8 cellular contexts compared by ENCODE assay signal in the genomic region with DNA sequence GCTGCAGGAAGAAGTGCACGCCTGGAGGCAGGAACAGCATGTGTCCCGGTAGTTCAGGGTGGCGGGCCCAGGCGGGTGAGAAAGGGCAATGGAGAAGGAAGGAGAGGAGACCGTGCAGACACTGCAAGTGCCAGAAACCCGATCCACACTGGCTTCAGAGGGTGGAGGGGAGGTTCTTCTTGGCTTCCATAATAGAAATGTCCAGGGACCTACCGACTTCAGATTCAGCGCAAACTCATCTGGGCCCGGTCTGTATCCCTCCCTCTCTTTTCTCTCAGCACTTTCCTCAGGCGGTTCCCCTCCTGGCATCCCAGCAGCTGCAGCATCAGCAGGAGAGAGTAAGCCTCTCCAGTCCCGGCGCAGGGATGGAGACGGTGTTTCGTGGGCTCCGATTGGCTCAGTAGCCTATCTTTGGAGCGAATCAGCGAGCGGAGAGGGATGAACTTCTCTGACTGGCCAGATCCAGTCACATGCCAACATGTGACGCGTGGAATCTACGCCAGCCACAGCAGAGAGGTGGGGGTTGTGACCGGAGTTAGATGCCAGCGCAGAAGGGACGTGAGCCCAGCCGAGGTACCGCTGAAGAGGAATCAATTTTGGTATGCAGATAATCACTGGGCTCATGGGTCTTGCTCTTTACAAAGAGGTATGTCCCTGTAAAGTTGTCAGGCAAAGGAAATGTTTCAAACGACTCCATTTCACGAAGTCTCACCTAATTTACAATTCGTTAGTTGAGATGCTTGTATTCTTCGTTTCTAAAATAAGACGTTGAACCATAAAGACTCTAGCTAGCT. TPM values are rescaled to one million over a fixed set of nuclear protein-coding genes. Genes with fewer than 3 reads are reported as not detected.
A peak's percentile ranks its signal among the peaks of the same experiment; 100 is the strongest.
DNase-seq lines count a peak whose midpoint lies in the region; ATAC-seq, FAIRE-seq and TF ChIP-seq lines count a peak whose summit lies in the region.

No MANE protein-coding gene starts in this region.

- peak overlapping the region; percentile 62 for H3K9ac ChIP-seq in HepG2 (ENCODE audit: insufficient read depth, low read depth, low read length)

- no peaks in the 10 kb centered on the region for H3K9me3 ChIP-seq in HepG2 (ENCODE audit: low read length)

- H3K79me2 ChIP-seq in HepG2 (ENCODE audit: insufficient read depth, low read length): peaks cover 20% of the 10 kb centered on the region

- no TSS peak for BruUV-seq in HepG2 (replicated peaks; lab: Mats Ljungman, UMichigan)

- H3K4me1 ChIP-seq in HepG2 (ENCODE audit: insufficient read depth, low read length): peaks cover 44% of the 10 kb centered on the region

- POLR2A ChIA-PET in HepG2 (lab: Yijun Ruan, JAX): interaction anchor here (1.0 kb wide), 1 partner anchor 11 kb away, joined by 4 read pairs; no protein-coding TSS in a partner anchor

- WGBS in HepG2 (ENCODE audit: low lambda C conversion rate): 1% methylated on average over 26 of the region's 31 CpGs

- no peaks in the 10 kb centered on the region for H3K36me3 ChIP-seq in HepG2 (replicated peaks in 1 of 2; ENCODE audit: control insufficient read depth in 1 of 2, insufficient read depth in 2 of 2, low read length in 2 of 2)

- no peak for TF ChIP-seq CTCF in HepG2 (CRISPR knock-in tag; IDR thresholded peaks at IDR 0.05)

- CTCF ChIA-PET in HepG2 (lab: Yijun Ruan, JAX; ENCODE audit: low intra/inter-chr PET ratio, low total read pairs): no interaction called here

- peak overlapping the region; percentile 63 to 77 (median 69) for H3K4me3 ChIP-seq in HepG2 (replicated peaks in 1 of 3; ENCODE audit: insufficient read depth in 1 of 3, low read depth in 2 of 3, low read length in 3 of 3)

- DNase-seq in CD1c-positive myeloid dendritic cell (ENCODE audit: extremely low spot score): peak; percentile 93
- DNase-seq in NCI-H748 treated with DMSO at 0.1 percent for 48 hours (lab: John Stamatoyannopoulos, UW): peak; percentile 97
- peak; percentile 83 to 84 for DNase-seq in activated CD4-positive, alpha-beta T cell treated with anti-CD3 and anti-CD28 coated beads, Interleukin-2, amount 50 U/mL, for 4 hours
- DNase-seq in dermis microvascular lymphatic vessel endothelial cell (ENCODE audit: low read depth in 2 of 2): peak; percentile 88 to 96
- DNase-seq in HepG2 (ENCODE audit: low spot score): peak; percentile 91
- DNase-seq in stimulated activated CD4-positive, alpha-beta T cell treated with anti-CD3 and anti-CD28 coated beads, Interleukin-2, amount 100 ng/mL, for 48 hours: peak; percentile 73 to 77

- TF ChIP-seq RAD21 in HepG2 (CRISPR knock-in tag; IDR thresholded peaks at IDR 0.05): no peak

- intact Hi-C loops in HepG2 (cut with micrococcal nuclease; ENCODE audit: unreplicated experiment): no loop called here

- peak; percentile 76 for ATAC-seq in GM19397 (IDR thresholded peaks at IDR 0.05; ENCODE audit: unreplicated experiment)
- peak; percentile 67 for ATAC-seq in HG03565 (IDR thresholded peaks at IDR 0.05; ENCODE audit: unreplicated experiment)
- peak; percentile 91 for ATAC-seq in HepG2

- H4K20me1 ChIP-seq in HepG2 (ENCODE audit: insufficient read depth, low read length): no peaks in the 10 kb centered on the region

- no peak for TF ChIP-seq EP300 in HepG2 (IDR thresholded peaks at IDR 0.05; ENCODE audit: low read depth in 2 of 2, low read length in 2 of 2)
- no peak for TF ChIP-seq EP300 in HepG2 (CRISPR knock-in tag; IDR thresholded peaks at IDR 0.05; ENCODE audit: borderline replicate concordance)

- H3K27me3 ChIP-seq in HepG2 (ENCODE audit: control insufficient read depth in 1 of 2, insufficient read depth in 2 of 2, low read length in 2 of 2): no peaks in the 10 kb centered on the region; a peak in 1 of 5 replicates

- peak; percentile 92 for FAIRE-seq in HepG2 (lab: Jason Lieb, UNC)

- H3K4me2 ChIP-seq in HepG2 (ENCODE audit: low read depth, low read length): peak overlapping the region; percentile 93

- peak; percentile 43 to 88; a peak in 3 of 4 replicates for TF ChIP-seq POLR2A in HepG2 (IDR thresholded peaks at IDR 0.05; ENCODE audit: insufficient read depth in 1 of 2, low read depth in 2 of 2, low read length in 2 of 2)

- in situ Hi-C loops in HepG2 (cut with HindIII; ENCODE audit: extremely low pct_ligation_motif_present, low pct_unique_long_range_greater_than_20kb): no loop called here

- peak overlapping the region; percentile 55 for H3K27ac ChIP-seq in HepG2 (ENCODE audit: extremely low read length, insufficient read depth, low read length)

- H2AFZ ChIP-seq in HepG2 (ENCODE audit: low read length): peak overlapping the region; percentile 88

TF ChIP-seq in HepG2, 621 proteins besides CTCF, POLR2A, EP300 and RAD21 (continues in another document):
- TF ChIP-seq, protein P1, sequence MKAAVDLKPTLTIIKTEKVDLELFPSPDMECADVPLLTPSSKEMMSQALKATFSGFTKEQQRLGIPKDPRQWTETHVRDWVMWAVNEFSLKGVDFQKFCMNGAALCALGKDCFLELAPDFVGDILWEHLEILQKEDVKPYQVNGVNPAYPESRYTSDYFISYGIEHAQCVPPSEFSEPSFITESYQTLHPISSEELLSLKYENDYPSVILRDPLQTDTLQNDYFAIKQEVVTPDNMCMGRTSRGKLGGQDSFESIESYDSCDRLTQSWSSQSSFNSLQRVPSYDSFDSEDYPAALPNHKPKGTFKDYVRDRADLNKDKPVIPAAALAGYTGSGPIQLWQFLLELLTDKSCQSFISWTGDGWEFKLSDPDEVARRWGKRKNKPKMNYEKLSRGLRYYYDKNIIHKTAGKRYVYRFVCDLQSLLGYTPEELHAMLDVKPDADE (CRISPR knock-in tag; IDR thresholded peaks at IDR 0.05): no peak
- TF ChIP-seq, protein P2, sequence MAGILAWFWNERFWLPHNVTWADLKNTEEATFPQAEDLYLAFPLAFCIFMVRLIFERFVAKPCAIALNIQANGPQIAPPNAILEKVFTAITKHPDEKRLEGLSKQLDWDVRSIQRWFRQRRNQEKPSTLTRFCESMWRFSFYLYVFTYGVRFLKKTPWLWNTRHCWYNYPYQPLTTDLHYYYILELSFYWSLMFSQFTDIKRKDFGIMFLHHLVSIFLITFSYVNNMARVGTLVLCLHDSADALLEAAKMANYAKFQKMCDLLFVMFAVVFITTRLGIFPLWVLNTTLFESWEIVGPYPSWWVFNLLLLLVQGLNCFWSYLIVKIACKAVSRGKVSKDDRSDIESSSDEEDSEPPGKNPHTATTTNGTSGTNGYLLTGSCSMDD (CRISPR knock-in tag; IDR thresholded peaks at IDR 0.05): no peak

RNA-seq across cellular contexts. Expression of a gene that starts 1.9 kb away (rescaled TPM):
- 32.4 and 35.4 TPM in 2 replicates for total RNA-seq in dermis microvascular lymphatic vessel endothelial cell
- total RNA-seq in HepG2 (2016; rRNA removed; fragmentation: Illumina TruSeq; extraction: Trizol): 58.9 and 68.2 TPM in 2 replicates
- total RNA-seq in HepG2 (2016; cell fraction: cytosol; rRNA removed; fragmentation: Illumina TruSeq; extraction: Trizol; ENCODE audit: low read depth): 48.9 and 56.1 TPM in 2 replicates
- total RNA-seq in HepG2 (2016; cell fraction: insoluble cytoplasmic fraction; rRNA removed; fragmentation: Illumina TruSeq; extraction: Trizol): 56.6 and 61.3 TPM in 2 replicates
- total RNA-seq in HepG2 (2016; cell fraction: membrane; rRNA removed; fragmentation: Illumina TruSeq; extraction: Trizol): 42.1 and 42.4 TPM in 2 replicates
- 41.0 and 44.0 TPM in 2 replicates for total RNA-seq in HepG2 (2016; cell fraction: nucleus; rRNA removed; fragmentation: Illumina TruSeq; extraction: Trizol)
- polyA plus RNA-seq in HepG2 (2011; rRNA removed): 28.7 and 34.0 TPM in 2 replicates
- polyA plus RNA-seq in HepG2 (2011; cell fraction: cytosol; rRNA removed): 22.7 and 27.0 TPM in 2 replicates
- polyA plus RNA-seq in HepG2 (2011; cell fraction: nucleus; rRNA removed): 15.4 and 18.1 TPM in 2 replicates
- polyA plus RNA-seq in HepG2 (2012): 24.0 and 32.6 TPM in 2 replicates
- polyA plus RNA-seq in HepG2 (2016; cell fraction: cytosol; fragmentation: Illumina TruSeq; extraction: Trizol; ENCODE audit: low read depth): 8.2 and 10.7 TPM in 2 replicates
- polyA plus RNA-seq in HepG2 (2016; cell fraction: insoluble cytoplasmic fraction; fragmentation: Illumina TruSeq; extraction: Trizol; ENCODE audit: low read depth): 50.2 and 51.7 TPM in 2 replicates
- 14.4 and 16.2 TPM in 2 replicates for polyA plus RNA-seq in HepG2 (2016; cell fraction: membrane; fragmentation: Illumina TruSeq; extraction: Trizol; ENCODE audit: low read depth)
- polyA plus RNA-seq in HepG2 (2016; cell fraction: nucleus; fragmentation: Illumina TruSeq; extraction: Trizol; ENCODE audit: insufficient read depth, low read depth): 50.9 and 58.2 TPM in 2 replicates
- 24.3 and 32.4 TPM in 2 replicates for polyA minus RNA-seq in HepG2 (2011; rRNA and poly(A)+ RNA removed; ENCODE audit: low replicate concordance)
- polyA minus RNA-seq in HepG2 (2011; cell fraction: cytosol; rRNA and poly(A)+ RNA removed): 22.4 and 24.4 TPM in 2 replicates
- 50.0 and 63.9 TPM in 2 replicates for polyA minus RNA-seq in HepG2 (2011; cell fraction: nucleus; rRNA and poly(A)+ RNA removed)

Comparison
In these comparisons a context has a peak if more than half of its experiments do, and no peak if none do; other contexts are left out.
1. Peak in every context shown above with its lines: DNase-seq, ATAC-seq, H3K4me3 ChIP-seq and H3K27ac ChIP-seq.